8 cellular contexts compared by ENCODE assay signal in genomic region chr5:140244525-140245025, GRCh38. TPM values are rescaled to one million over a fixed set of nuclear protein-coding genes. Genes with fewer than 3 reads are reported as not detected.
DNase-seq lines count a peak whose midpoint lies in the region; ATAC-seq, FAIRE-seq and TF ChIP-seq lines count a peak whose summit lies in the region.

No MANE protein-coding gene starts in this region.

- ATAC-seq in HG02763 (IDR thresholded peaks at IDR 0.05; ENCODE audit: unreplicated experiment): peak; percentile 71
- no peak for ATAC-seq in HG03457 (IDR thresholded peaks at IDR 0.05; ENCODE audit: unreplicated experiment)

- H3K36me3 ChIP-seq in GM06990 (ENCODE audit: control insufficient read depth, insufficient read depth, low read length) (peaks cover 6% of the 10 kb centered on the region), bronchial epithelial cell (ENCODE audit: control insufficient read depth, insufficient read depth, low read length) (peaks cover 3% of the 10 kb centered on the region), kidney epithelial cell (ENCODE audit: control insufficient read depth, insufficient read depth, low read length) (peaks cover 1% of the 10 kb centered on the region)

- H3K27me3 ChIP-seq in GM06990 (replicated peaks; ENCODE audit: control insufficient read depth, insufficient read depth, low read length) (no peaks in the 10 kb centered on the region), bronchial epithelial cell (ENCODE audit: control insufficient read depth, insufficient read depth, low read length) (no peaks in the 10 kb centered on the region), kidney epithelial cell (ENCODE audit: control insufficient read depth, insufficient read depth, low read length) (no peaks in the 10 kb centered on the region)

- H3K4me3 ChIP-seq in GM06990 (replicated peaks; ENCODE audit: low read depth, low read length) (no peak overlapping the region), bronchial epithelial cell (ENCODE audit: low read depth, low read length) (no peak overlapping the region), kidney epithelial cell (ENCODE audit: low read depth, low read length) (no peak overlapping the region)

- FAIRE-seq in bronchial epithelial cell (lab: Jason Lieb, UNC): peak; percentile 52

- peak; percentile 69 for DNase-seq in GM06990 (ENCODE audit: extremely low read depth, insufficient read length)
- peak; percentile 87 for DNase-seq in NCI-H2227 (lab: John Stamatoyannopoulos, UW; ENCODE audit: unreplicated experiment)
- peak; percentile 40 for DNase-seq in activated CD4-positive, CD25-positive, alpha-beta regulatory T cell treated with anti-CD3 and anti-CD28 coated beads, Interleukin-2, amount 50 U/mL, for 16 hours (ENCODE audit: low read depth, low spot score)
- peak; percentile 68 for DNase-seq in bronchial epithelial cell (ENCODE audit: low read depth)
- peak; percentile 70 for DNase-seq in kidney epithelial cell (ENCODE audit: low read depth)
- peak; percentile 48 to 59 for DNase-seq in stimulated activated CD4-positive, alpha-beta T cell treated with anti-CD3 and anti-CD28 coated beads, Interleukin-1b, Interleukin-23, amount 100 ng/mL, for 1 hour (ENCODE audit: low read depth in 2 of 2)

- peak; percentile 78 for TF ChIP-seq CTCF in GM06990 (IDR thresholded peaks at IDR 0.05; ENCODE audit: insufficient read depth, low read length, poor library complexity, severe bottlenecking)
- peak; percentile 85 for TF ChIP-seq CTCF in bronchial epithelial cell (IDR thresholded peaks at IDR 0.05; ENCODE audit: insufficient read depth, low read length, severe bottlenecking)
- TF ChIP-seq CTCF in kidney epithelial cell (IDR thresholded peaks at IDR 0.05; ENCODE audit: insufficient read depth, low read length, poor library complexity, severe bottlenecking): peak; percentile 87

RNA-seq across cellular contexts. Expression of gene PFDN1, which starts 58.3 kb away (rescaled TPM):
- total RNA-seq in bronchial epithelial cell (34.5 and 38.1 TPM in 2 replicates), kidney epithelial cell (124 and 166 TPM in 2 replicates)
